Comparison of ENCODE assay signal across 24 cellular contexts in the genomic region with DNA sequence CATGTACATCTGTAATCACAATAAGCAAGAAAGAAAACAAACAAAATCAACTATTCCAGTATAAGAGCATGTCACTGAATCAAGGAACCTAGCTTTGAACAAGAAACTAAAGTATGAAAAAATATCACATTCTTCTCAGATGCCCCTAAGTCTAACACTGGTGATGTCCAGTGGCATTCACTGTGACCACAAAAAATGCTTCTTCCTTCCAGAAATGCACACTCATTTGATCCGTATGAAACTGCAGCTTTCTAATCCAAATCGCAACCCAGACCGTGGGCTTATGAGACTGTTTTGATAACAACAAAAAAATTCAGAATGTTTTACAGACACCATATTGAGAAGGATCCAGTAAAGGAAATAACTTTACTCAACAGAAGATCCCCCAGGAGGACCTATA.
DNase-seq lines count a peak whose midpoint lies in the region; ATAC-seq, FAIRE-seq and TF ChIP-seq lines count a peak whose summit lies in the region.
"Had no signal": no experiment of that assay in that cellular context is flagged by ENCODE, and none has a peak within 500 bp of the region (broad histone marks: within the 10 kb centered on the region; RNA-seq: fewer than 3 reads in every experiment).

No MANE protein-coding gene starts in this region.

- H3K27me3 ChIP-seq in astrocyte (ENCODE audit: insufficient read depth, low read length), result no peaks in the 10 kb centered on the region
- H3K27me3 ChIP-seq: tibial artery had no signal

- H3K4me3 Mint-ChIP-seq in astrocyte (ENCODE audit: unreplicated experiment), result no peak overlapping the region
- H3K4me3 Mint-ChIP-seq: activated CD4-positive, alpha-beta T cell treated with anti-CD3 and anti-CD28 coated beads for 36 hours; CD8-positive, alpha-beta memory T cell; natural killer cell; stimulated activated naive B cell treated with anti-CD40 and anti-IgM and Interleukin-4, amounts not matched to agents 10 μg/mL and 1 μg/mL and 100 μg/mL, for 72 hours had no signal

- H3K27ac Mint-ChIP-seq in astrocyte (ENCODE audit: unreplicated experiment), result no peak overlapping the region
- H3K27ac Mint-ChIP-seq: activated CD4-positive, alpha-beta T cell treated with anti-CD3 and anti-CD28 coated beads for 36 hours; CD8-positive, alpha-beta memory T cell; natural killer cell; stimulated activated naive B cell treated with anti-CD40 and anti-IgM and Interleukin-4, amounts not matched to agents 10 μg/mL and 1 μg/mL and 100 μg/mL, for 72 hours had no signal

- intact Hi-C loops in mucosa of descending colon (cut with DNase I, micrococcal nuclease), result no loop called here

- no peaks in the 10 kb centered on the region for H3K9me3 Mint-ChIP-seq in astrocyte (ENCODE audit: unreplicated experiment)

- no peaks in the 10 kb centered on the region for H3K36me3 Mint-ChIP-seq in astrocyte (ENCODE audit: low read depth, unreplicated experiment)
- H3K36me3 Mint-ChIP-seq: CD8-positive, alpha-beta memory T cell; stimulated activated naive B cell treated with anti-CD40 and anti-IgM and Interleukin-4, amounts not matched to agents 10 μg/mL and 1 μg/mL and 100 μg/mL, for 72 hours had no signal

- H4K20me1 ChIP-seq in astrocyte (ENCODE audit: insufficient read depth, low read length), result no peaks in the 10 kb centered on the region

- peak overlapping the region; percentile 13 for H3K9ac ChIP-seq in astrocyte (ENCODE audit: low read length)

- FAIRE-seq in astrocyte (lab: Jason Lieb, UNC), result peak; percentile 78

- no peaks in the 10 kb centered on the region for H3K9me3 ChIP-seq in astrocyte (ENCODE audit: insufficient read depth, low read depth, low read length)
- no peaks in the 10 kb centered on the region for H3K9me3 ChIP-seq in mucosa of descending colon
- H3K9me3 ChIP-seq: prostate gland, tibial artery had no signal

- TF ChIP-seq CTCF in astrocyte (IDR thresholded peaks at IDR 0.05; ENCODE audit: insufficient read depth, low read depth, low read length) (no peak), foreskin fibroblast (IDR thresholded peaks at IDR 0.05; ENCODE audit: low read depth, low read length) (no peak), mucosa of descending colon (IDR thresholded peaks at IDR 0.05) (no peak)

- H3K4me2 ChIP-seq in astrocyte (ENCODE audit: low read length), result peak overlapping the region; percentile 27

- H3K36me3 ChIP-seq in astrocyte (ENCODE audit: insufficient read depth, low read length), result no peaks in the 10 kb centered on the region
- no peaks in the 10 kb centered on the region for H3K36me3 ChIP-seq in mucosa of descending colon (ENCODE audit: low read depth)
- H3K36me3 ChIP-seq: prostate gland, tibial artery had no signal

- H3K4me1 ChIP-seq in astrocyte (ENCODE audit: insufficient read depth, low read length), result peaks cover 11% of the 10 kb centered on the region
- no peaks in the 10 kb centered on the region for H3K4me1 ChIP-seq in mucosa of descending colon (ENCODE audit: low read depth)
- H3K4me1 ChIP-seq: prostate gland, tibial artery had no signal

- peaks cover 7% of the 10 kb centered on the region for H3K4me1 Mint-ChIP-seq in astrocyte (ENCODE audit: low read depth, unreplicated experiment)
- H3K4me1 Mint-ChIP-seq: activated CD4-positive, alpha-beta T cell treated with anti-CD3 and anti-CD28 coated beads for 36 hours; CD8-positive, alpha-beta memory T cell; natural killer cell; stimulated activated naive B cell treated with anti-CD40 and anti-IgM and Interleukin-4, amounts not matched to agents 10 μg/mL and 1 μg/mL and 100 μg/mL, for 72 hours had no signal

- H3K27me3 Mint-ChIP-seq in astrocyte (ENCODE audit: low read depth, unreplicated experiment), result no peaks in the 10 kb centered on the region
- H3K27me3 Mint-ChIP-seq: activated CD4-positive, alpha-beta T cell treated with anti-CD3 and anti-CD28 coated beads for 36 hours; CD8-positive, alpha-beta memory T cell had no signal

- no peak overlapping the region for H3K4me3 ChIP-seq in astrocyte (ENCODE audit: insufficient read depth, low read depth, low read length)
- no peak overlapping the region for H3K4me3 ChIP-seq in foreskin fibroblast (ENCODE audit: low read depth in 1 of 2, low read length in 2 of 2)
- H3K4me3 ChIP-seq in mucosa of descending colon, result no peak overlapping the region
- H3K4me3 ChIP-seq: lung, prostate gland, tibial artery had no signal

- no peak overlapping the region for H2AFZ ChIP-seq in astrocyte (ENCODE audit: low read depth, low read length)

- no peak for ATAC-seq in GM21528 (IDR thresholded peaks at IDR 0.05; ENCODE audit: low FRiP score, unreplicated experiment)
- no peak for ATAC-seq in mucosa of descending colon
- ATAC-seq: activated CD4-positive, alpha-beta T cell treated with anti-CD3 and anti-CD28 coated beads for 36 hours; natural killer cell; stimulated activated naive B cell treated with anti-CD40 and anti-IgM and Interleukin-4, amounts not matched to agents 10 μg/mL and 1 μg/mL and 100 μg/mL, for 72 hours had no signal

- DNase-seq in A172 (ENCODE audit: low spot score) (peak; percentile 18), HCEC 1CT (peak; percentile 66), astrocyte (ENCODE audit: low read depth) (peak; percentile 95), foreskin fibroblast (peak; percentile 42 to 72), D341Med (ENCODE audit: low spot score) (no peak), mucosa of descending colon (no peak)
- no peak for DNase-seq in activated T-cell treated with anti-CD3 and anti-CD28 coated beads, Interleukin-2, amount 50 U/mL, for 48 hours
- DNase-seq: 8988T; activated CD4-positive, alpha-beta T cell treated with anti-CD3 and anti-CD28 coated beads for 36 hours; activated gamma-delta T cell treated with Interleukin-2 at 50 U/mL for 16 hours; aorta; CD8-positive, alpha-beta memory T cell; cortex of kidney; head of caudate nucleus; natural killer cell; NCI-H2107; NCI-H524 treated with DMSO at 0.1 percent for 48 hours; stimulated activated CD4-positive, alpha-beta T cell treated with anti-CD3 and anti-CD28 coated beads, Interleukin-15, amount 100 ng/mL, for 24 hours; stimulated activated naive B cell treated with anti-CD40 and anti-IgM and Interleukin-4, amounts not matched to agents 10 μg/mL and 1 μg/mL and 100 μg/mL, for 72 hours; T-helper 9 cell; tibial artery had no signal

- H3K79me2 ChIP-seq in astrocyte (ENCODE audit: insufficient read depth, low read length), result no peaks in the 10 kb centered on the region

- peak overlapping the region; percentile 46 for H3K27ac ChIP-seq in astrocyte (ENCODE audit: low read depth, low read length)
- H3K27ac ChIP-seq: prostate gland, tibial artery had no signal

Comparison
In these comparisons a context has a peak if more than half of its experiments do, and no peak if none do; other contexts are left out.
1. DNase-seq: peak in A172 (single experiment), HCEC 1CT (single experiment), astrocyte (single experiment) and foreskin fibroblast (2 of 2); none in activated T-cell treated with anti-CD3 and anti-CD28 coated beads, Interleukin-2, amount 50 U/mL, for 48 hours (0 of 2), D341Med (single experiment) and mucosa of descending colon (0 of 3).